Comparison of ENCODE assay signal across 8 cellular contexts in the genomic region with DNA sequence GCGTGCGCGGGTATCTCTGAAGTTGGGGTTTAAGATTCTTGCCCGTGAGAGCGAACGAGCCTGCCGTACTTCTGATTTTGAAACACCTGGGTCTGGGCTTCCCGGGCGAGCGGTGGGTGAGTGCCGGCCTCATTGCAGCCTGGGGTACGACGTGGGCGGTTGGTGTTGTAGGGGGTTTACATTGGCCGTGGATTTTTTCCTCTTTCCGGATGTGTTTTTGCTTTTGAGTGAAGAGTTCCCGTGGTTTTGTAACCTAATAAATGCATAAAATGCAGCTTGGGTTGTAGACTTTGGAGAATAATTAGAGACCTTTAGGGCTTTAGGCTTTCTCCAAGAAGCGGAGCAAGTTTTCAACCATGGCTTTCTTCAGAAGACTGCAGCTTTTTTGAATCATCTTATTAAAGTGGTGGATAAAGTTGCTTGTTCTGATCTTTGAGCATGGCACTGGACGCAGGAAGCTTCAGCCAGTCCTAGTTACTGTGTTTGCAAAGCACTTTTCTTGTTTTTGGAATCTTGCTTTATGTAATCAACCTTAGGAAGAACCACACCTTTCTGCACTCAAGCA. TPM values are rescaled to one million over a fixed set of nuclear protein-coding genes. Genes with fewer than 3 reads are reported as not detected.
DNase-seq lines count a peak whose midpoint lies in the region; ATAC-seq lines count a peak whose summit lies in the region.

No MANE protein-coding gene starts in this region.

- peaks cover 16% of the 10 kb centered on the region for H3K36me3 Mint-ChIP-seq in activated naive CD4-positive, alpha-beta T cell treated with anti-CD3 and anti-CD28 coated beads for 36 hours (ENCODE audit: low read depth)
- H3K36me3 Mint-ChIP-seq in activated T-helper 1 cell treated with anti-CD3 and anti-CD28 coated beads, Interleukin-12 subunit alpha, Interleukin-12 subunit beta, Interleukin-2, Interleukin-4 antibody, amounts not matched to agents 30 ng/mL and 10 ng/mL and 1 ng/mL, durations not matched to agents 14 hours and 24 hours and 36 hours (ENCODE audit: low read depth), result peaks cover 12% of the 10 kb centered on the region

- peaks cover 31% of the 10 kb centered on the region for H3K4me1 Mint-ChIP-seq in activated naive CD4-positive, alpha-beta T cell treated with anti-CD3 and anti-CD28 coated beads for 36 hours (ENCODE audit: low read depth)
- peaks cover 43% of the 10 kb centered on the region for H3K4me1 Mint-ChIP-seq in activated T-helper 1 cell treated with anti-CD3 and anti-CD28 coated beads, Interleukin-12 subunit alpha, Interleukin-12 subunit beta, Interleukin-2, Interleukin-4 antibody, amounts not matched to agents 30 ng/mL and 10 ng/mL and 1 ng/mL, durations not matched to agents 14 hours and 24 hours and 36 hours (ENCODE audit: low read depth)

- intact Hi-C loops in activated naive CD4-positive, alpha-beta T cell treated with anti-CD3 and anti-CD28 coated beads for 36 hours (cut with micrococcal nuclease), result loop anchor here (1.0 to 5.0 kb wide), 3 partner anchors 19 to 256 kb away; no protein-coding TSS in a partner anchor
- intact Hi-C loops in activated T-helper 1 cell treated with anti-CD3 and anti-CD28 coated beads, Interleukin-12 subunit alpha, Interleukin-12 subunit beta, Interleukin-2, Interleukin-4 antibody, amounts not matched to agents 30 ng/mL and 10 ng/mL and 1 ng/mL, durations not matched to agents 14 hours and 24 hours and 36 hours (cut with micrococcal nuclease), result loop anchor here (1.0 to 5.0 kb wide), 4 partner anchors 19 to 1244 kb away; partner anchors contain the start of gene ECI2

- ATAC-seq in GM18873 (IDR thresholded peaks at IDR 0.05; ENCODE audit: low FRiP score, unreplicated experiment), result no peak

- CTCF ChIA-PET in activated naive CD4-positive, alpha-beta T cell treated with anti-CD3 and anti-CD28 coated beads for 36 hours (lab: Charles Lee), result interaction anchor here (0.7 kb wide), 1 partner anchor 44 kb away, joined by 3 read pairs; no protein-coding TSS in a partner anchor

- H3K27me3 Mint-ChIP-seq in activated naive CD4-positive, alpha-beta T cell treated with anti-CD3 and anti-CD28 coated beads for 36 hours (ENCODE audit: low read depth), result no peaks in the 10 kb centered on the region
- H3K27me3 Mint-ChIP-seq in activated T-helper 1 cell treated with anti-CD3 and anti-CD28 coated beads, Interleukin-12 subunit alpha, Interleukin-12 subunit beta, Interleukin-2, Interleukin-4 antibody, amounts not matched to agents 30 ng/mL and 10 ng/mL and 1 ng/mL, durations not matched to agents 14 hours and 24 hours and 36 hours (ENCODE audit: insufficient read depth), result no peaks in the 10 kb centered on the region

- H3K9me3 Mint-ChIP-seq in activated naive CD4-positive, alpha-beta T cell treated with anti-CD3 and anti-CD28 coated beads for 36 hours, result no peaks in the 10 kb centered on the region
- H3K9me3 Mint-ChIP-seq in activated T-helper 1 cell treated with anti-CD3 and anti-CD28 coated beads, Interleukin-12 subunit alpha, Interleukin-12 subunit beta, Interleukin-2, Interleukin-4 antibody, amounts not matched to agents 30 ng/mL and 10 ng/mL and 1 ng/mL, durations not matched to agents 14 hours and 24 hours and 36 hours, result no peaks in the 10 kb centered on the region

- H3K27ac Mint-ChIP-seq in activated naive CD4-positive, alpha-beta T cell treated with anti-CD3 and anti-CD28 coated beads for 36 hours, result peak overlapping the region; percentile 99
- peak overlapping the region; percentile 100 for H3K27ac Mint-ChIP-seq in activated T-helper 1 cell treated with anti-CD3 and anti-CD28 coated beads, Interleukin-12 subunit alpha, Interleukin-12 subunit beta, Interleukin-2, Interleukin-4 antibody, amounts not matched to agents 30 ng/mL and 10 ng/mL and 1 ng/mL, durations not matched to agents 14 hours and 24 hours and 36 hours

- peak overlapping the region; percentile 95 for H3K4me3 Mint-ChIP-seq in activated naive CD4-positive, alpha-beta T cell treated with anti-CD3 and anti-CD28 coated beads for 36 hours
- peak overlapping the region; percentile 93 for H3K4me3 Mint-ChIP-seq in activated T-helper 1 cell treated with anti-CD3 and anti-CD28 coated beads, Interleukin-12 subunit alpha, Interleukin-12 subunit beta, Interleukin-2, Interleukin-4 antibody, amounts not matched to agents 30 ng/mL and 10 ng/mL and 1 ng/mL, durations not matched to agents 14 hours and 24 hours and 36 hours

- DNase-seq in activated naive CD4-positive, alpha-beta T cell treated with anti-CD3 and anti-CD28 coated beads for 36 hours, result no peak
- no peak for DNase-seq in activated naive CD4-positive, alpha-beta T cell treated with Interleukin-2 at 50 U/mL for 16 hours
- DNase-seq in activated T-helper 1 cell treated with anti-CD3 and anti-CD28 coated beads, Interleukin-12 subunit alpha, Interleukin-12 subunit beta, Interleukin-2, Interleukin-4 antibody, amounts not matched to agents 30 ng/mL and 10 ng/mL and 1 ng/mL, durations not matched to agents 14 hours and 24 hours and 36 hours (ENCODE audit: low spot score), result no peak
- peak; percentile 46 for DNase-seq in inferior parietal cortex (ENCODE audit: extremely low spot score)
- DNase-seq in superior temporal gyrus (ENCODE audit: extremely low spot score), result peak; percentile 67
- DNase-seq in SKM-1 (lab: John Stamatoyannopoulos, UW; ENCODE audit: unreplicated experiment), result no peak
- DNase-seq in NCI-H187 (lab: John Stamatoyannopoulos, UW), result no peak

RNA-seq across cellular contexts. Expression of gene FARS2, which starts 0.3 kb away (rescaled TPM):
- 10 to 100 TPM; 15.4 to 15.8 TPM for total RNA-seq in activated naive CD4-positive, alpha-beta T cell treated with anti-CD3 and anti-CD28 coated beads for 36 hours
- 20.8 and 23.8 TPM in 2 replicates for total RNA-seq in activated T-helper 1 cell treated with anti-CD3 and anti-CD28 coated beads, Interleukin-12 subunit alpha, Interleukin-12 subunit beta, Interleukin-2, Interleukin-4 antibody, amounts not matched to agents 30 ng/mL and 10 ng/mL and 1 ng/mL, durations not matched to agents 14 hours and 24 hours and 36 hours

RNA-seq across cellular contexts. Expression of gene LYRM4, which starts 0.9 kb away (rescaled TPM):
- total RNA-seq in activated naive CD4-positive, alpha-beta T cell treated with anti-CD3 and anti-CD28 coated beads for 36 hours, result 10 to 100 TPM; 46.2 to 51.6 TPM
- total RNA-seq in activated T-helper 1 cell treated with anti-CD3 and anti-CD28 coated beads, Interleukin-12 subunit alpha, Interleukin-12 subunit beta, Interleukin-2, Interleukin-4 antibody, amounts not matched to agents 30 ng/mL and 10 ng/mL and 1 ng/mL, durations not matched to agents 14 hours and 24 hours and 36 hours, result 47.1 and 48.9 TPM in 2 replicates

Comparison
In these comparisons a context has a peak if more than half of its experiments do, and no peak if none do; other contexts are left out.
1. DNase-seq: peak in inferior parietal cortex (single experiment) and superior temporal gyrus (single experiment); none in activated naive CD4-positive, alpha-beta T cell treated with anti-CD3 and anti-CD28 coated beads for 36 hours (single experiment), activated naive CD4-positive, alpha-beta T cell treated with Interleukin-2 at 50 U/mL for 16 hours (single experiment), activated T-helper 1 cell treated with anti-CD3 and anti-CD28 coated beads, Interleukin-12 subunit alpha, Interleukin-12 subunit beta, Interleukin-2, Interleukin-4 antibody, amounts not matched to agents 30 ng/mL and 10 ng/mL and 1 ng/mL, durations not matched to agents 14 hours and 24 hours and 36 hours (single experiment), SKM-1 (single experiment) and NCI-H187 (0 of 2).